Comparison of ENCODE assay signal across 33 cellular contexts in genomic region chr11:81092517-81092916, GRCh38.
"Had no signal": no experiment of that assay in that cellular context is flagged by ENCODE, and none has a peak within 500 bp of the region (broad histone marks: within the 10 kb centered on the region; RNA-seq: fewer than 3 reads in every experiment).

No MANE protein-coding gene starts in this region.

- H3K27ac ChIP-seq: SJCRH30, SK-N-MC, WERI-Rb-1 had no signal

- H3K4me1 ChIP-seq: SJCRH30 had no signal

- H3K36me3 Mint-ChIP-seq: activated CD8-positive, alpha-beta memory T cell treated with anti-CD3 and anti-CD28 coated beads, Interleukin-2, amount 10 ng/mL, durations not matched to agents 7 days and 5 days; activated naive CD4-positive, alpha-beta T cell treated with anti-CD3 and anti-CD28 coated beads, Interleukin-2, amount 10 ng/mL, durations not matched to agents 7 days and 5 days; activated naive CD8-positive, alpha-beta T cell; brain had no signal

- H3K27ac Mint-ChIP-seq: activated CD4-positive, alpha-beta memory T cell treated with anti-CD3 and anti-CD28 coated beads, Interleukin-2, amount 10 ng/mL, durations not matched to agents 7 days and 5 days; activated CD8-positive, alpha-beta memory T cell treated with anti-CD3 and anti-CD28 coated beads, Interleukin-2, amount 10 ng/mL, durations not matched to agents 7 days and 5 days; activated naive CD4-positive, alpha-beta T cell treated with anti-CD3 and anti-CD28 coated beads, Interleukin-2, amount 10 ng/mL, durations not matched to agents 7 days and 5 days; activated naive CD8-positive, alpha-beta T cell; activated naive CD8-positive, alpha-beta T cell treated with anti-CD3 and anti-CD28 coated beads, Interleukin-2, amount 50 U/mL, for 24 hours; brain had no signal

- H3K9me3 Mint-ChIP-seq: activated naive CD8-positive, alpha-beta T cell treated with anti-CD3 and anti-CD28 coated beads, Interleukin-2, amount 50 U/mL, for 24 hours had no signal

- H3K27me3 Mint-ChIP-seq: activated CD4-positive, alpha-beta memory T cell treated with anti-CD3 and anti-CD28 coated beads, Interleukin-2, amount 10 ng/mL, durations not matched to agents 7 days and 5 days; activated CD8-positive, alpha-beta memory T cell treated with anti-CD3 and anti-CD28 coated beads, Interleukin-2, amount 10 ng/mL, durations not matched to agents 7 days and 5 days; activated naive CD4-positive, alpha-beta T cell treated with anti-CD3 and anti-CD28 coated beads, Interleukin-2, amount 10 ng/mL, durations not matched to agents 7 days and 5 days; activated naive CD8-positive, alpha-beta T cell; activated naive CD8-positive, alpha-beta T cell treated with anti-CD3 and anti-CD28 coated beads, Interleukin-2, amount 50 U/mL, for 24 hours; brain had no signal

- DNase-seq: activated CD4-positive, alpha-beta memory T cell treated with anti-CD3 and anti-CD28 coated beads, Interleukin-2, amount 10 ng/mL, durations not matched to agents 7 days and 5 days; activated CD4-positive, alpha-beta T cell treated with anti-CD3 and anti-CD28 coated beads for 1 hour; activated CD4-positive, alpha-beta T cell treated with anti-CD3 and anti-CD28 coated beads for 48 hours; activated CD4-positive, CD25-positive, alpha-beta regulatory T cell; activated CD8-positive, alpha-beta memory T cell treated with anti-CD3 and anti-CD28 coated beads for 24 hours; activated CD8-positive, alpha-beta memory T cell treated with anti-CD3 and anti-CD28 coated beads, Interleukin-2, amount 10 ng/mL, durations not matched to agents 7 days and 5 days; activated CD8-positive, alpha-beta memory T cell treated with anti-CD3 and anti-CD28 coated beads, Interleukin-2, amount 50 U/mL, for 48 hours; activated effector memory CD4-positive, alpha-beta T cell treated with Interleukin-2 at 50 U/mL for 16 hours; activated naive CD4-positive, alpha-beta T cell treated with anti-CD3 and anti-CD28 coated beads, Interleukin-2, amount 10 ng/mL, durations not matched to agents 7 days and 5 days; activated naive CD8-positive, alpha-beta T cell treated with anti-CD3 and anti-CD28 coated beads, Interleukin-2, amount 50 U/mL, for 24 hours; activated T-cell treated with anti-CD3 and anti-CD28 coated beads, Interleukin-2, amount 50 U/mL, for 48 hours; anterior cingulate cortex; caudate nucleus; cerebellar nuclear complex; Kasumi-1; KG1; MM.1S; MV-4-11; NCI-H1092; NCI-H1417 treated with DMSO at 0.1 percent for 48 hours; NCI-H187 treated with DMSO at 0.1 percent for 48 hours; NCI-H2081; NCI-H510A; NCI-H526; NCI-H774; SHP77; SJCRH30; T1000; WERI-Rb-1 had no signal

- ATAC-seq: activated CD8-positive, alpha-beta memory T cell treated with anti-CD3 and anti-CD28 coated beads, Interleukin-2, amount 10 ng/mL, durations not matched to agents 7 days and 5 days; activated naive CD8-positive, alpha-beta T cell treated with anti-CD3 and anti-CD28 coated beads, Interleukin-2, amount 50 U/mL, for 24 hours; Panc1 had no signal

- H3K27me3 ChIP-seq: SJCRH30 had no signal

- H3K4me3 Mint-ChIP-seq: activated CD4-positive, alpha-beta memory T cell treated with anti-CD3 and anti-CD28 coated beads, Interleukin-2, amount 10 ng/mL, durations not matched to agents 7 days and 5 days; activated CD8-positive, alpha-beta memory T cell treated with anti-CD3 and anti-CD28 coated beads, Interleukin-2, amount 10 ng/mL, durations not matched to agents 7 days and 5 days; activated naive CD4-positive, alpha-beta T cell treated with anti-CD3 and anti-CD28 coated beads, Interleukin-2, amount 10 ng/mL, durations not matched to agents 7 days and 5 days; activated naive CD8-positive, alpha-beta T cell; activated naive CD8-positive, alpha-beta T cell treated with anti-CD3 and anti-CD28 coated beads, Interleukin-2, amount 50 U/mL, for 24 hours; brain had no signal

- H3K4me1 Mint-ChIP-seq: activated CD4-positive, alpha-beta memory T cell treated with anti-CD3 and anti-CD28 coated beads, Interleukin-2, amount 10 ng/mL, durations not matched to agents 7 days and 5 days; activated CD8-positive, alpha-beta memory T cell treated with anti-CD3 and anti-CD28 coated beads, Interleukin-2, amount 10 ng/mL, durations not matched to agents 7 days and 5 days; activated naive CD4-positive, alpha-beta T cell treated with anti-CD3 and anti-CD28 coated beads, Interleukin-2, amount 10 ng/mL, durations not matched to agents 7 days and 5 days; activated naive CD8-positive, alpha-beta T cell treated with anti-CD3 and anti-CD28 coated beads, Interleukin-2, amount 50 U/mL, for 24 hours; brain had no signal
